1 cellular context compared by ENCODE assay signal in the genomic region with DNA sequence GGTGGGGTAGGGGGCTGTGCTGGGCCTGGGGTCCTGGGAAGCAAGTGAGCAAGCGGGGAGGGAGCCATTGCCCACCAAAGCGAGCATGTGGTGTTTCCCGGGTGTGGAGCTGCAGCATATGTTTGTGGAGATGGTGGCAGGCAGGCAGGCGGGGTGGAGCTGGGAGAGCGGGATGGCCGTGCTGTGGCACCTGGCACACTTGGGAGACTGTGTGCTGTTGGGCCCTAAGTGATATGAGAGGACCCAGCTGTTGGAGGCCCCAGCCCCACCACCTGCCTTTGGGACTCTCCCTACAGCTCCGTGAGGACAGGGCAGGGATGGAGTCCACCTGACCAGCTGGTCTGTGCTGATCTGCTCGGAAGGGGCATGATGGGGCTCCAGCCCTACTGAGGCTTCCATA.
TF ChIP-seq lines count a peak whose summit lies in the region.

No MANE protein-coding gene starts in this region.

TF ChIP-seq in HepG2, 621 proteins besides CTCF, POLR2A, EP300 and RAD21:
- TF ChIP-seq AGO1 (IDR thresholded peaks at IDR 0.05; ENCODE audit: low read depth, low read length, poor library complexity, severe bottlenecking) (peak; percentile 29), RXRB (CRISPR knock-in tag; IDR thresholded peaks at IDR 0.05; ENCODE audit: borderline replicate concordance) (no peak), AGO2 (optimal IDR thresholded peaks at IDR 0.05; ENCODE audit: low read depth, low read length) (peak; percentile 55)
